In genomic region chr17:27582696-27583095, GRCh38 we compare ENCODE assay signal across 1 cellular context.
TF ChIP-seq lines count a peak whose summit lies in the region.

No MANE protein-coding gene starts in this region.

TF ChIP-seq in K562, 482 proteins besides CTCF, POLR2A, EP300 and RAD21 (continued from another document):
- TF ChIP-seq, protein P1, sequence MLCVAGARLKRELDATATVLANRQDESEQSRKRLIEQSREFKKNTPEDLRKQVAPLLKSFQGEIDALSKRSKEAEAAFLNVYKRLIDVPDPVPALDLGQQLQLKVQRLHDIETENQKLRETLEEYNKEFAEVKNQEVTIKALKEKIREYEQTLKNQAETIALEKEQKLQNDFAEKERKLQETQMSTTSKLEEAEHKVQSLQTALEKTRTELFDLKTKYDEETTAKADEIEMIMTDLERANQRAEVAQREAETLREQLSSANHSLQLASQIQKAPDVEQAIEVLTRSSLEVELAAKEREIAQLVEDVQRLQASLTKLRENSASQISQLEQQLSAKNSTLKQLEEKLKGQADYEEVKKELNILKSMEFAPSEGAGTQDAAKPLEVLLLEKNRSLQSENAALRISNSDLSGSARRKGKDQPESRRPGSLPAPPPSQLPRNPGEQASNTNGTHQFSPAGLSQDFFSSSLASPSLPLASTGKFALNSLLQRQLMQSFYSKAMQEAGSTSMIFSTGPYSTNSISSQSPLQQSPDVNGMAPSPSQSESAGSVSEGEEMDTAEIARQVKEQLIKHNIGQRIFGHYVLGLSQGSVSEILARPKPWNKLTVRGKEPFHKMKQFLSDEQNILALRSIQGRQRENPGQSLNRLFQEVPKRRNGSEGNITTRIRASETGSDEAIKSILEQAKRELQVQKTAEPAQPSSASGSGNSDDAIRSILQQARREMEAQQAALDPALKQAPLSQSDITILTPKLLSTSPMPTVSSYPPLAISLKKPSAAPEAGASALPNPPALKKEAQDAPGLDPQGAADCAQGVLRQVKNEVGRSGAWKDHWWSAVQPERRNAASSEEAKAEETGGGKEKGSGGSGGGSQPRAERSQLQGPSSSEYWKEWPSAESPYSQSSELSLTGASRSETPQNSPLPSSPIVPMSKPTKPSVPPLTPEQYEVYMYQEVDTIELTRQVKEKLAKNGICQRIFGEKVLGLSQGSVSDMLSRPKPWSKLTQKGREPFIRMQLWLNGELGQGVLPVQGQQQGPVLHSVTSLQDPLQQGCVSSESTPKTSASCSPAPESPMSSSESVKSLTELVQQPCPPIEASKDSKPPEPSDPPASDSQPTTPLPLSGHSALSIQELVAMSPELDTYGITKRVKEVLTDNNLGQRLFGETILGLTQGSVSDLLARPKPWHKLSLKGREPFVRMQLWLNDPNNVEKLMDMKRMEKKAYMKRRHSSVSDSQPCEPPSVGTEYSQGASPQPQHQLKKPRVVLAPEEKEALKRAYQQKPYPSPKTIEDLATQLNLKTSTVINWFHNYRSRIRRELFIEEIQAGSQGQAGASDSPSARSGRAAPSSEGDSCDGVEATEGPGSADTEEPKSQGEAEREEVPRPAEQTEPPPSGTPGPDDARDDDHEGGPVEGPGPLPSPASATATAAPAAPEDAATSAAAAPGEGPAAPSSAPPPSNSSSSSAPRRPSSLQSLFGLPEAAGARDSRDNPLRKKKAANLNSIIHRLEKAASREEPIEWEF (CRISPR knock-in tag; IDR thresholded peaks at IDR 0.05) = no peak
- no peak for TF ChIP-seq HSF4 (CRISPR knock-in tag; IDR thresholded peaks at IDR 0.05; ENCODE audit: borderline replicate concordance)
- TF ChIP-seq RBFOX2 (IDR thresholded peaks at IDR 0.05; ENCODE audit: low read depth, low read length) = 0 out of 2 replicates have a peak, but pooled peaks have one; percentile 29
- no peak for TF ChIP-seq TSHZ1 (CRISPR knock-in tag; IDR thresholded peaks at IDR 0.05)
